ENCODE assay signal across 8 cellular contexts in genomic region chr20:3472105-3472504, GRCh38. TPM values are rescaled to one million over a fixed set of nuclear protein-coding genes. Genes with fewer than 3 reads are reported as not detected.
DNase-seq lines count a peak whose midpoint lies in the region; ATAC-seq and TF ChIP-seq lines count a peak whose summit lies in the region.

No MANE protein-coding gene starts in this region.

- H3K27ac ChIP-seq in right lobe of liver: peak overlapping the region; percentile 68 to 91 (median 85)
- no peak overlapping the region for H3K27ac ChIP-seq in tibial nerve

- H3K27me3 Mint-ChIP-seq in activated T-cell treated with anti-CD3 and anti-CD28 coated beads, Interleukin-2, amount 50 U/mL, for 72 hours (ENCODE audit: low read depth): no peaks in the 10 kb centered on the region

- no peak for DNase-seq in activated T-cell treated with anti-CD3 and anti-CD28 coated beads, Interleukin-2, amount 50 U/mL, for 72 hours
- no peak for DNase-seq in activated T-cell treated with anti-CD3 and anti-CD28 coated beads, Interleukin-2, amount 50 U/mL, for 48 hours
- DNase-seq in amniotic epithelial cell (ENCODE audit: low read depth) (peak; percentile 13), right lobe of liver (no peak), tibial nerve (ENCODE audit: low spot score in 2 of 2) (no peak), glomerular visceral epithelial cell (ENCODE audit: extremely low spot score) (no peak), lower leg skin (ENCODE audit: low spot score in 2 of 2) (no peak)

- peak overlapping the region; percentile 81 for H3K27ac Mint-ChIP-seq in activated T-cell treated with anti-CD3 and anti-CD28 coated beads, Interleukin-2, amount 50 U/mL, for 72 hours

- TF ChIP-seq CTCF in right lobe of liver (IDR thresholded peaks at IDR 0.05) (no peak), tibial nerve (IDR thresholded peaks at IDR 0.05) (no peak), lower leg skin (IDR thresholded peaks at IDR 0.05) (no peak)

- H3K27me3 ChIP-seq in right lobe of liver (no peaks in the 10 kb centered on the region), tibial nerve (no peaks in the 10 kb centered on the region)

- intact Hi-C loops in right lobe of liver (cut with DNase I) (no loop called here), lower leg skin (cut with DNase I; ENCODE audit: low total_unique reads) (no loop called here)

- ATAC-seq in activated T-cell treated with anti-CD3 and anti-CD28 coated beads, Interleukin-2, amount 50 U/mL, for 72 hours (replicated peaks in 1 of 2): no peak
- ATAC-seq in right lobe of liver (peak; percentile 25 to 56 (median 33)), GM19324 (IDR thresholded peaks at IDR 0.05; ENCODE audit: low FRiP score, unreplicated experiment) (no peak)

- no peaks in the 10 kb centered on the region for H3K9me3 Mint-ChIP-seq in activated T-cell treated with anti-CD3 and anti-CD28 coated beads, Interleukin-2, amount 50 U/mL, for 72 hours

- H3K36me3 Mint-ChIP-seq in activated T-cell treated with anti-CD3 and anti-CD28 coated beads, Interleukin-2, amount 50 U/mL, for 72 hours (ENCODE audit: insufficient read depth in 2 of 2): peaks cover 2% of the 10 kb centered on the region in 2 donors

- H3K4me1 ChIP-seq in right lobe of liver: peaks cover 0 to 49% (median 22%) of the 10 kb centered on the region in 4 donors
- peaks cover 0 to 34% (median 21%) of the 10 kb centered on the region in 4 donors for H3K4me1 ChIP-seq in tibial nerve

- no peak for TF ChIP-seq EP300 in tibial nerve (IDR thresholded peaks at IDR 0.05)

- peaks cover 36% of the 10 kb centered on the region for H3K4me1 Mint-ChIP-seq in activated T-cell treated with anti-CD3 and anti-CD28 coated beads, Interleukin-2, amount 50 U/mL, for 72 hours (ENCODE audit: low read depth)

- peak overlapping the region; percentile 91 to 93 for H3K4me3 Mint-ChIP-seq in activated T-cell treated with anti-CD3 and anti-CD28 coated beads, Interleukin-2, amount 50 U/mL, for 72 hours

- TF ChIP-seq POLR2A in right lobe of liver (IDR thresholded peaks at IDR 0.05) (no peak), tibial nerve (IDR thresholded peaks at IDR 0.05) (no peak), lower leg skin (IDR thresholded peaks at IDR 0.05) (no peak)

- no peaks in the 10 kb centered on the region for H3K9me3 ChIP-seq in right lobe of liver
- H3K9me3 ChIP-seq in tibial nerve: no peaks in the 10 kb centered on the region

- H3K36me3 ChIP-seq in right lobe of liver: no peaks in the 10 kb centered on the region
- H3K36me3 ChIP-seq in tibial nerve: no peaks in the 10 kb centered on the region

- H3K4me3 ChIP-seq in right lobe of liver (peak overlapping the region; percentile 91 to 99 (median 97)), tibial nerve (peak overlapping the region; percentile 82 to 97 (median 95)), lower leg skin (ENCODE audit: low read depth, poor library complexity, severe bottlenecking) (no peak overlapping the region)

- 18% methylated on average over 3 of the region's 3 CpGs for WGBS in right lobe of liver (ENCODE audit: insufficient coverage, low coverage, low lambda C conversion rate, missing lambda C conversion rate)
- 70 to 78% methylated on average over 3 of the region's 3 CpGs for WGBS in tibial nerve, 2 donors
- WGBS in lower leg skin, 2 donors: 65 to 68% methylated on average over 3 of the region's 3 CpGs

RNA-seq across cellular contexts. Expression of gene ATRN, which starts 1.3 kb away (rescaled TPM):
- 10 to 100 TPM in 1 of 2 donors, 1 to 10 TPM in 1; 9.6 to 11.6 TPM for total RNA-seq in activated T-cell treated with anti-CD3 and anti-CD28 coated beads, Interleukin-2, amount 50 U/mL, for 72 hours
- total RNA-seq in right lobe of liver (10 to 100 TPM; 46.9 to 82.1 (median 59.1) TPM), tibial nerve (10 to 100 TPM; 24.0 to 31.5 (median 26.4) TPM), lower leg skin (10 to 100 TPM; 18.2 to 34.6 (median 28.4) TPM)

Comparison
In these comparisons a context has a peak if more than half of its experiments do, and no peak if none do; other contexts are left out.
1. ATAC-seq: peak in right lobe of liver (4 of 4); none in activated T-cell treated with anti-CD3 and anti-CD28 coated beads, Interleukin-2, amount 50 U/mL, for 72 hours (0 of 2) and GM19324 (single experiment).
2. H3K27ac ChIP-seq: peak in right lobe of liver (3 of 3); none in tibial nerve (0 of 4).